8 cellular contexts compared by ENCODE assay signal in the genomic region with DNA sequence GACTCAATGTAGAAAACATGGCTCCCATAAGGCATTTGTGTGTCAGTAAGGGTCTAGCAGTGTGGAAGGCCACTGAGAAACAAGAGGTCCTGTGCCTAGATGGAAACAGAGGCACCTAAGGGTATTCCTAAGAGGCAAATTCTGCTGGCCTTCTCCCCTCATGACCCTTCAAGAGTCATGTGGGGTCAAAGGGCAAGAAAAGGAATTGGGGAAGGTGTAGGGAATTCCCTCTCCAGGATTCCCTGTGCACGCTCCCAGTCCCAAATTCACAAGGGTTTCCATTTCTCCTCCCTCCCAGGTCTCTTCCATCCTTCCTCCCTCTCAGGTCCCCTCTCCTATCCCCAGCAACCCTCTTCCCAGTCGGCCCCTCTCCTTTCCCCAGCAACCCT. TPM values are rescaled to one million over a fixed set of nuclear protein-coding genes. Genes with fewer than 3 reads are reported as not detected.
A peak's percentile ranks its signal among the peaks of the same experiment; 100 is the strongest.
DNase-seq lines count a peak whose midpoint lies in the region; ATAC-seq, FAIRE-seq and TF ChIP-seq lines count a peak whose summit lies in the region.

No MANE protein-coding gene starts in this region.

- H3K9me3 ChIP-seq in left ventricle myocardium inferior (replicated peaks), result no peaks in the 10 kb centered on the region
- H3K9me3 ChIP-seq in mononuclear cell (ENCODE audit: low read depth, low read length), result no peaks in the 10 kb centered on the region
- no peaks in the 10 kb centered on the region for H3K9me3 ChIP-seq in aorta (ENCODE audit: control insufficient read depth, low read length)

- TF ChIP-seq CTCF in left ventricle myocardium inferior (IDR thresholded peaks at IDR 0.05; ENCODE audit: borderline replicate concordance), result no peak
- TF ChIP-seq CTCF in bronchial epithelial cell (IDR thresholded peaks at IDR 0.05; ENCODE audit: insufficient read depth, low read length, severe bottlenecking), result no peak

- no peaks in the 10 kb centered on the region for H3K27me3 ChIP-seq in left ventricle myocardium inferior (ENCODE audit: low read depth)
- H3K27me3 ChIP-seq in bronchial epithelial cell (ENCODE audit: control insufficient read depth, insufficient read depth, low read length), result no peaks in the 10 kb centered on the region
- no peaks in the 10 kb centered on the region for H3K27me3 ChIP-seq in mononuclear cell (ENCODE audit: insufficient read depth, low read length)
- H3K27me3 ChIP-seq in aorta (ENCODE audit: control insufficient read depth in 1 of 2, insufficient read depth in 2 of 2, low read length in 1 of 2), result no peaks in the 10 kb centered on the region

- H3K4me3 ChIP-seq in left ventricle myocardium inferior, result peak overlapping the region; percentile 93
- H3K4me3 ChIP-seq in bronchial epithelial cell (ENCODE audit: low read depth, low read length), result peak overlapping the region; percentile 73
- peak overlapping the region; percentile 76 for H3K4me3 ChIP-seq in mononuclear cell (ENCODE audit: low read length)
- peak overlapping the region; percentile 94 to 95 for H3K4me3 ChIP-seq in aorta (ENCODE audit: low read length in 2 of 2)

- peak overlapping the region; percentile 97 for H3K27ac ChIP-seq in left ventricle myocardium inferior (replicated peaks)
- H3K27ac ChIP-seq in aorta (ENCODE audit: low read depth in 1 of 2, low read length in 2 of 2), result peak overlapping the region in 1 of 2 donors; percentile 68

- WGBS in aorta, 2 donors, result 0 to 5% methylated on average over 2 of the region's 2 CpGs

- ATAC-seq in Right ventricle myocardium inferior (no peak), aorta (ENCODE audit: low FRiP score) (no peak), HG03097 (IDR thresholded peaks at IDR 0.05; ENCODE audit: low FRiP score, unreplicated experiment) (no peak), HG02970 (IDR thresholded peaks at IDR 0.05; ENCODE audit: low FRiP score, unreplicated experiment) (no peak)

- peaks cover 53% of the 10 kb centered on the region for H3K4me1 ChIP-seq in left ventricle myocardium inferior
- peaks cover 61% of the 10 kb centered on the region for H3K4me1 ChIP-seq in mononuclear cell (ENCODE audit: insufficient read depth, low read length)
- H3K4me1 ChIP-seq in aorta (ENCODE audit: control insufficient read depth in 1 of 2, insufficient read depth in 2 of 2, low read length in 2 of 2), result peaks cover 0 to 2% of the 10 kb centered on the region in 2 donors

- peaks cover 18% of the 10 kb centered on the region for H3K36me3 ChIP-seq in left ventricle myocardium inferior
- peaks cover 8% of the 10 kb centered on the region for H3K36me3 ChIP-seq in bronchial epithelial cell (ENCODE audit: control insufficient read depth, insufficient read depth, low read length)
- no peaks in the 10 kb centered on the region for H3K36me3 ChIP-seq in aorta (ENCODE audit: control insufficient read depth in 1 of 2, insufficient read depth in 2 of 2, low read length in 1 of 2)

- no peak for DNase-seq in left ventricle myocardium inferior
- no peak for DNase-seq in Right ventricle myocardium inferior (ENCODE audit: missing footprints)
- DNase-seq in bronchial epithelial cell (ENCODE audit: low read depth), result no peak
- DNase-seq in aorta, result peak in 1 of 2 donors; percentile 0
- no peak for DNase-seq in COR-L47 (lab: John Stamatoyannopoulos, UW)

- intact Hi-C loops in left ventricle myocardium inferior (cut with micrococcal nuclease) (no loop called here), Right ventricle myocardium inferior (cut with DNase I) (loop anchor here (10.0 kb wide), 1 partner anchor 511 kb away; a partner anchor contains a TSS), aorta (cut with DNase I) (loop anchor here in 1 of 2 donors (5.0 to 10.0 kb wide), 4 partner anchors 201 to 633 kb away; a partner anchor contains a TSS)

- FAIRE-seq in bronchial epithelial cell (lab: Jason Lieb, UNC), result no peak

RNA-seq across cellular contexts. Expression of a gene that starts 0.6 kb away (rescaled TPM):
- 43.0 TPM for total RNA-seq in left ventricle myocardium inferior
- 48.2 TPM for total RNA-seq in Right ventricle myocardium inferior
- 5.8 and 9.0 TPM in 2 replicates for total RNA-seq in bronchial epithelial cell
- total RNA-seq in mononuclear cell, result 12.9 TPM
- total RNA-seq in aorta, result 10 to 100 TPM; 36.2 to 41.7 TPM
- 10 to 100 TPM; 42.9 to 54.8 TPM for polyA plus RNA-seq in aorta

RNA-seq across cellular contexts. Expression of a gene that starts 2.9 kb away (rescaled TPM):
- total RNA-seq in left ventricle myocardium inferior, result 76.0 TPM
- total RNA-seq in Right ventricle myocardium inferior, result 97.5 TPM
- total RNA-seq in bronchial epithelial cell, result 29.2 and 50.5 TPM in 2 replicates
- total RNA-seq in mononuclear cell, result 13.2 TPM
- total RNA-seq in aorta, result 10 to 100 TPM; 35.0 to 44.5 TPM
- 100 to 1,000 TPM in 1 of 2 donors, 10 to 100 TPM in 1; 64.1 to 109 TPM for polyA plus RNA-seq in aorta

RNA-seq across cellular contexts. Expression of a gene that starts 8.7 kb away (rescaled TPM):
- total RNA-seq in left ventricle myocardium inferior, result 1.8 TPM
- total RNA-seq in Right ventricle myocardium inferior, result 2.0 TPM
- total RNA-seq in bronchial epithelial cell, result 0.26 TPM in 2 replicates
- 1.5 TPM for total RNA-seq in mononuclear cell
- 10 to 100 TPM in 1 of 2 donors, 1 to 10 TPM in 1; 6.4 to 12.7 TPM for total RNA-seq in aorta
- polyA plus RNA-seq in aorta, result 10 to 100 TPM in 1 of 2 donors, 1 to 10 TPM in 1; 1.4 to 16.5 TPM

RNA-seq across cellular contexts. Expression of a gene that starts 10.9 kb away (rescaled TPM):
- total RNA-seq in left ventricle myocardium inferior (9.2 TPM), Right ventricle myocardium inferior (7.8 TPM), bronchial epithelial cell (0.26 and 1.7 TPM in 2 replicates), mononuclear cell (0.73 TPM), aorta (10 to 100 TPM; 20.7 to 38.8 TPM)
- polyA plus RNA-seq in aorta, result 100 to 1,000 TPM in 1 of 2 donors, 1 to 10 TPM in 1; 3.9 to 138 TPM

RNA-seq across cellular contexts. Expression of a gene that starts 14.7 kb away (rescaled TPM):
- 36.5 TPM for total RNA-seq in left ventricle myocardium inferior
- 42.9 TPM for total RNA-seq in Right ventricle myocardium inferior
- total RNA-seq in bronchial epithelial cell, result 16.3 and 19.3 TPM in 2 replicates
- 49.5 TPM for total RNA-seq in mononuclear cell
- total RNA-seq in aorta, result 10 to 100 TPM; 66.0 to 91.2 TPM
- polyA plus RNA-seq in aorta, result 10 to 100 TPM; 11.5 to 64.0 TPM
